1 cellular context compared by ENCODE assay signal in the genomic region with DNA sequence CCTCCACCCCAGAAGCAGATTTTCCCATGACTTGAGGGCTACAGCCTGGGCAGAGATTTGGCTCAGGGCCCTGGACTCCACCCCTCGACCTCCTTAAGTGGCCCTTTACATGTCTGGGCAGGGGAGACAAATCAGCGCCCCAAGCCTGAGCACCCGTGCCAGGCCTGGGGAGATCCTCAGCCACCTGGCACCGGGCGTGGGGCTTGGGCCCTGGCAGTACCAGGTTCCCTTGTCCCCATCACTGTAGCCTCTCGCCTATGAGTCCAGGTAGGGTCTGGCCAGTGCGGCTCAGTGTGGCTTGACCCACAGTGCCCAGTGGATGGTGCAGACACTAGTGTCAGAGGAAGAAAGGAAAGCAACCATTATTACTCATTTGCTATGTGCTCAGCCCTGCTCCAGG.
TF ChIP-seq lines count a peak whose summit lies in the region.

No MANE protein-coding gene starts in this region.

TF ChIP-seq in WTC11, 78 proteins besides CTCF, POLR2A, EP300 and RAD21 (continued from another document):
- TF ChIP-seq, protein P1, sequence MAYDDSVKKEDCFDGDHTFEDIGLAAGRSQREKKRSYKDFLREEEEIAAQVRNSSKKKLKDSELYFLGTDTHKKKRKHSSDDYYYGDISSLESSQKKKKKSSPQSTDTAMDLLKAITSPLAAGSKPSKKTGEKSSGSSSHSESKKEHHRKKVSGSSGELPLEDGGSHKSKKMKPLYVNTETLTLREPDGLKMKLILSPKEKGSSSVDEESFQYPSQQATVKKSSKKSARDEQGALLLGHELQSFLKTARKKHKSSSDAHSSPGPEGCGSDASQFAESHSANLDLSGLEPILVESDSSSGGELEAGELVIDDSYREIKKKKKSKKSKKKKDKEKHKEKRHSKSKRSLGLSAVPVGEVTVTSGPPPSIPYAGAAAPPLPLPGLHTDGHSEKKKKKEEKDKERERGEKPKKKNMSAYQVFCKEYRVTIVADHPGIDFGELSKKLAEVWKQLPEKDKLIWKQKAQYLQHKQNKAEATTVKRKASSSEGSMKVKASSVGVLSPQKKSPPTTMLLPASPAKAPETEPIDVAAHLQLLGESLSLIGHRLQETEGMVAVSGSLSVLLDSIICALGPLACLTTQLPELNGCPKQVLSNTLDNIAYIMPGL (CRISPR knock-in tag; IDR thresholded peaks at IDR 0.05): no peak
- TF ChIP-seq CBFB (CRISPR knock-in tag; IDR thresholded peaks at IDR 0.05; ENCODE audit: low read depth) (no peak), ZNF423 (CRISPR knock-in tag; IDR thresholded peaks at IDR 0.05) (no peak), NR1H2 (CRISPR knock-in tag; IDR thresholded peaks at IDR 0.05) (no peak), GTF2I (CRISPR knock-in tag; conservative IDR thresholded peaks at IDR 0.05) (no peak)
- TF ChIP-seq, protein P2, sequence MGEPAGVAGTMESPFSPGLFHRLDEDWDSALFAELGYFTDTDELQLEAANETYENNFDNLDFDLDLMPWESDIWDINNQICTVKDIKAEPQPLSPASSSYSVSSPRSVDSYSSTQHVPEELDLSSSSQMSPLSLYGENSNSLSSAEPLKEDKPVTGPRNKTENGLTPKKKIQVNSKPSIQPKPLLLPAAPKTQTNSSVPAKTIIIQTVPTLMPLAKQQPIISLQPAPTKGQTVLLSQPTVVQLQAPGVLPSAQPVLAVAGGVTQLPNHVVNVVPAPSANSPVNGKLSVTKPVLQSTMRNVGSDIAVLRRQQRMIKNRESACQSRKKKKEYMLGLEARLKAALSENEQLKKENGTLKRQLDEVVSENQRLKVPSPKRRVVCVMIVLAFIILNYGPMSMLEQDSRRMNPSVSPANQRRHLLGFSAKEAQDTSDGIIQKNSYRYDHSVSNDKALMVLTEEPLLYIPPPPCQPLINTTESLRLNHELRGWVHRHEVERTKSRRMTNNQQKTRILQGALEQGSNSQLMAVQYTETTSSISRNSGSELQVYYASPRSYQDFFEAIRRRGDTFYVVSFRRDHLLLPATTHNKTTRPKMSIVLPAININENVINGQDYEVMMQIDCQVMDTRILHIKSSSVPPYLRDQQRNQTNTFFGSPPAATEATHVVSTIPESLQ (CRISPR knock-in tag; IDR thresholded peaks at IDR 0.05): no peak
